ENCODE assay signal across 8 cellular contexts in the genomic region with DNA sequence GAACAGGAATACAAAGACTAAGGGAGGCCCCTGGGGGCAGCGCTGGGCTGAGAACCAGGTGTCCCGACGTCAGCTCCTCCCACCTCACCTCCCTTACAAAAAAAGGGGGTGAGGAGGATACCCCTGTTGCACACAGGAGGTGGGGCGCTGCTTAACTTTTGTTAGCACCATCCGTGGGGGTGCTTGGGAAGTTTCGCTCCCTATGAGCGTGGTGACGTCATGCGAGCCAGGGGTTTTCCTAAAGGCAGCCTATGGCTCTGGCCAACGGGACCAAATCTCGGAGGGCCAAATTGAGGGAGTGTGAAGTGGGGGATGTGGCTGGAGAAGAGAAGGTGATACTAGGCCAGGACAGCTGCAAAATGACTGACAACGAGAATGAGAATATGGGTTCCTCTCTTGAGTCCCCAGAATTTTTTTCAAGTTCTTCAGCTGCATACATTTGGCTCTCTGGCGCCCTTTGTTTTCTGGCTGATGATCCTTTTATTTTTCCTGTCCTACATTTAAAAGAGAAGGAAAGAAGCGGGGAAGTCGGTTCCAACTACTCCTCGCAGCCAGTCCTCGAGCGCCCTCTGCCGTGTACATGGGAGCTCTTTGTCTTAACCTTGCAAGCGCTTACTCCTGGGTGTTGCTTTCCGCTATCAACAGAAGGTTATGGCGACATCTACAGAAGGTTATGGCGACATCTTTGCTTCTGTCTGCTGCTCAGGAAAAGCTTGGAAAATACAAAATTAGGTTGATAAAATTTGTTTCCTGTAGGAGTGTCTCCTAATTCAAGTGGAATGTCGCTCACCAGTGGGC. TPM values are rescaled to one million over a fixed set of nuclear protein-coding genes. Genes with fewer than 3 reads are reported as not detected.
DNase-seq lines count a peak whose midpoint lies in the region; ATAC-seq and TF ChIP-seq lines count a peak whose summit lies in the region.

No MANE protein-coding gene starts in this region.

- peak; percentile 95 for TF ChIP-seq CTCF in AG09309 (IDR thresholded peaks at IDR 0.05; ENCODE audit: control insufficient read depth, insufficient read depth, low read depth, low read length, missing control alignments)
- peak; percentile 64 to 83 (median 74) for TF ChIP-seq CTCF in body of pancreas (IDR thresholded peaks at IDR 0.05)
- TF ChIP-seq CTCF in sigmoid colon (IDR thresholded peaks at IDR 0.05) = peak in 3 of 4 experiments; percentile 49 to 70 (median 50)

- peaks cover 10% of the 10 kb centered on the region for H3K4me1 ChIP-seq in body of pancreas
- peaks cover 0 to 12% (median 3%) of the 10 kb centered on the region in 4 donors for H3K4me1 ChIP-seq in sigmoid colon

- 21 to 28% methylated on average over 24 of the region's 24 CpGs for whole genome bisulfite sequencing in body of pancreas, 2 donors
- 11 to 16% methylated on average over 24 of the region's 24 CpGs for WGBS in sigmoid colon, 2 donors

- H3K27me3 ChIP-seq in body of pancreas (no peaks in the 10 kb centered on the region), sigmoid colon (no peaks in the 10 kb centered on the region)

- ATAC-seq in GM18861 (IDR thresholded peaks at IDR 0.05; ENCODE audit: unreplicated experiment) = peak; percentile 51
- peak; percentile 50 for ATAC-seq in HG03097 (IDR thresholded peaks at IDR 0.05; ENCODE audit: low FRiP score, unreplicated experiment)
- ATAC-seq in body of pancreas = peak; percentile 91

- H3K27ac ChIP-seq in body of pancreas (no peak overlapping the region), sigmoid colon (peak overlapping the region; percentile 16 to 39 (median 25))

- intact Hi-C loops in body of pancreas (cut with DNase I) (no loop called here), sigmoid colon (cut with DNase I) (loop anchor here (2.0 to 5.0 kb wide), 2 partner anchors 151 to 1330 kb away; no protein-coding TSS in a partner anchor)

- H3K36me3 ChIP-seq in body of pancreas (replicated peaks in 1 of 2; ENCODE audit: insufficient read depth in 1 of 2, low read depth in 2 of 2) (no peaks in the 10 kb centered on the region), sigmoid colon (no peaks in the 10 kb centered on the region)

- no peaks in the 10 kb centered on the region for H3K9me3 ChIP-seq in body of pancreas
- H3K9me3 ChIP-seq in sigmoid colon = no peaks in the 10 kb centered on the region

- TF ChIP-seq POLR2A in body of pancreas (IDR thresholded peaks at IDR 0.05) (no peak), sigmoid colon (IDR thresholded peaks at IDR 0.05) (no peak)

- DNase-seq in AG09309 (ENCODE audit: low read depth) = peak; percentile 77
- DNase-seq in NCI-H82 (lab: John Stamatoyannopoulos, UW) = peak; percentile 67
- peak; percentile 88 to 91 (median 89) for DNase-seq in body of pancreas
- DNase-seq in iPS DF 4.7 (ENCODE audit: extremely low read depth, low spot score) = peak; percentile 71
- DNase-seq in sigmoid colon = peak; percentile 94
- no peak for DNase-seq in central memory CD4-positive, alpha-beta T cell

- TF ChIP-seq EP300 in sigmoid colon (IDR thresholded peaks at IDR 0.05) = no peak

- no peak overlapping the region for H3K4me3 ChIP-seq in AG09309 (ENCODE audit: control insufficient read depth, low read depth, low read length)
- H3K4me3 ChIP-seq in body of pancreas = no peak overlapping the region
- H3K4me3 ChIP-seq in sigmoid colon = peak overlapping the region in 3 of 4 donors; percentile 2 to 33 (median 27)

RNA-seq across cellular contexts. Expression of gene ZC3H11B, which starts 48.0 kb away (rescaled TPM):
- total RNA-seq in body of pancreas (not detected), sigmoid colon (under 1 TPM in 1 of 4 donors, not detected in 3; 0.14 TPM)
- under 1 TPM in 1 of 3 donors, not detected in 2; 0.03 TPM for polyA plus RNA-seq in sigmoid colon

Comparison
In these comparisons a context has a peak if more than half of its experiments do, and no peak if none do; other contexts are left out.
1. H3K4me3 ChIP-seq: peak in sigmoid colon (3 of 4); none in AG09309 (single experiment) and body of pancreas (0 of 2).
2. H3K27ac ChIP-seq: peak in sigmoid colon (4 of 4); none in body of pancreas (0 of 4).
3. Peak in every context shown above with its lines, with median percentiles within 50 percentile points of each other: CTCF ChIP-seq and ATAC-seq.